Comparison of ENCODE assay signal across 19 cellular contexts in genomic region chr20:11332376-11332775, GRCh38.
DNase-seq lines count a peak whose midpoint lies in the region; FAIRE-seq and TF ChIP-seq lines count a peak whose summit lies in the region.
"Had no signal": no experiment of that assay in that cellular context is flagged by ENCODE, and none has a peak within 500 bp of the region (broad histone marks: within the 10 kb centered on the region; RNA-seq: fewer than 3 reads in every experiment).

No MANE protein-coding gene starts in this region.

- intact Hi-C loops in cardiac septum (cut with DNase I) = no loop called here

- FAIRE-seq in bronchial epithelial cell (lab: Jason Lieb, UNC) = no peak

- no peak for TF ChIP-seq CTCF in AG04449 (IDR thresholded peaks at IDR 0.05; ENCODE audit: insufficient read depth, low read length, missing control alignments)
- no peak for TF ChIP-seq CTCF in bronchial epithelial cell (IDR thresholded peaks at IDR 0.05; ENCODE audit: insufficient read depth, low read length, severe bottlenecking)

- no peak overlapping the region for H3K4me3 ChIP-seq in AG04449 (ENCODE audit: low read depth, low read length)
- no peak overlapping the region for H3K4me3 ChIP-seq in bronchial epithelial cell (ENCODE audit: low read depth, low read length)
- H3K4me3 ChIP-seq: HAP-1, Peyer's patch, SJCRH30 had no signal

- CTCF ChIA-PET in AG04449 (lab: Yijun Ruan, JAX) = no interaction called here

- no peaks in the 10 kb centered on the region for H3K27me3 ChIP-seq in bronchial epithelial cell (ENCODE audit: control insufficient read depth, insufficient read depth, low read length)
- H3K27me3 ChIP-seq: Peyer's patch, SJCRH30 had no signal

- DNase-seq in AG04449 (ENCODE audit: low read depth, low spot score) = peak; percentile 10
- peak; percentile 80 for DNase-seq in M059J (ENCODE audit: low read depth)
- DNase-seq in bronchial epithelial cell (ENCODE audit: low read depth) = peak; percentile 46
- peak; percentile 69 for DNase-seq in iris pigment epithelial cell (ENCODE audit: low read depth)
- no peak for DNase-seq in activated naive CD4-positive, alpha-beta T cell (lab: John Stamatoyannopoulos, UW)
- DNase-seq in cardiac septum (ENCODE audit: low spot score) = no peak
- no peak for DNase-seq in NCI-H345 (lab: John Stamatoyannopoulos, UW)
- DNase-seq: Calu3; CD8-positive, alpha-beta memory T cell; DMS153; GF-D8; NCI-H1105; NCI-H146; NCI-H2081; NCI-H2171; NCI-H526; Peyer's patch; SJCRH30 had no signal

- POLR2A ChIA-PET in AG04449 (lab: Yijun Ruan, JAX) = no interaction called here

- H3K36me3 ChIP-seq in bronchial epithelial cell (ENCODE audit: control insufficient read depth, insufficient read depth, low read length) = no peaks in the 10 kb centered on the region
- H3K36me3 ChIP-seq: HAP-1, Peyer's patch, SJCRH30 had no signal

Comparison
In these comparisons a context has a peak if more than half of its experiments do, and no peak if none do; other contexts are left out.
1. DNase-seq: peak in AG04449 (single experiment), M059J (single experiment), bronchial epithelial cell (single experiment) and iris pigment epithelial cell (single experiment); none in activated naive CD4-positive, alpha-beta T cell (0 of 4), cardiac septum (single experiment) and NCI-H345 (single experiment).